In genomic region chr1:119808972-119809550, GRCh38 we compare ENCODE assay signal across 9 cellular contexts. TPM values are rescaled to one million over a fixed set of nuclear protein-coding genes. Genes with fewer than 3 reads are reported as not detected.
DNase-seq lines count a peak whose midpoint lies in the region; FAIRE-seq and TF ChIP-seq lines count a peak whose summit lies in the region.
"Had no signal": no experiment of that assay in that cellular context is flagged by ENCODE, and none has a peak within 500 bp of the region (broad histone marks: within the 10 kb centered on the region; RNA-seq: fewer than 3 reads in every experiment).

No MANE protein-coding gene starts in this region.

- H3K9me3 ChIP-seq in GM23248 (ENCODE audit: low read depth) (no peaks in the 10 kb centered on the region), thyroid gland (no peaks in the 10 kb centered on the region)

- H3K4me1 Mint-ChIP-seq in osteocyte (ENCODE audit: unreplicated experiment) = peaks cover 1% of the 10 kb centered on the region

- no peak overlapping the region for H3K9ac ChIP-seq in GM23248

- H3K4me2 ChIP-seq in GM23248 (ENCODE audit: unreplicated experiment) = no peak overlapping the region

- TF ChIP-seq CTCF in osteocyte (IDR thresholded peaks at IDR 0.05) (peak; percentile 96), thyroid gland (IDR thresholded peaks at IDR 0.05) (peak; percentile 58 to 86 (median 64))

- no peak for FAIRE-seq in frontal cortex (lab: Jason Lieb, UNC)

- H3K36me3 Mint-ChIP-seq in osteocyte (ENCODE audit: unreplicated experiment) = no peaks in the 10 kb centered on the region
- H3K36me3 Mint-ChIP-seq: activated naive CD8-positive, alpha-beta T cell had no signal

- H3K27me3 ChIP-seq in GM23248 (replicated peaks; ENCODE audit: insufficient read depth) (no peaks in the 10 kb centered on the region), thyroid gland (no peaks in the 10 kb centered on the region)

- no peaks in the 10 kb centered on the region for H3K79me2 ChIP-seq in GM23248 (ENCODE audit: insufficient read depth)

- H3K4me3 ChIP-seq in GM23248 (no peak overlapping the region), thyroid gland (replicated peaks in 1 of 3) (no peak overlapping the region)

- H3K27ac ChIP-seq in GM23248 (no peak overlapping the region), thyroid gland (no peak overlapping the region)

- H3K4me1 ChIP-seq in GM23248 (ENCODE audit: insufficient read depth) (no peaks in the 10 kb centered on the region), thyroid gland (no peaks in the 10 kb centered on the region)

- H3K4me3 Mint-ChIP-seq in osteocyte (ENCODE audit: unreplicated experiment) = no peak overlapping the region
- H3K4me3 Mint-ChIP-seq: activated naive CD8-positive, alpha-beta T cell had no signal

- H3K36me3 ChIP-seq in GM23248 (ENCODE audit: low read depth) (no peaks in the 10 kb centered on the region), thyroid gland (no peaks in the 10 kb centered on the region)

- in situ Hi-C loops in GM23248 (cut with MboI) = no loop called here

- no peaks in the 10 kb centered on the region for H4K20me1 ChIP-seq in GM23248 (ENCODE audit: insufficient read depth)

- intact Hi-C loops in thyroid gland (cut with DNase I) = loop anchor here (10.0 kb wide), 1 partner anchor 64 kb away; no protein-coding TSS in a partner anchor

- peak; percentile 64 for DNase-seq in DMS114 treated with DMSO at 0.1 percent for 48 hours (lab: John Stamatoyannopoulos, UW; ENCODE audit: unreplicated experiment)
- peak; percentile 71 for DNase-seq in GM23248
- peak; percentile 56 for DNase-seq in MV-4-11 (lab: John Stamatoyannopoulos, UW)
- peak; percentile 67 for DNase-seq in SIG-M5 treated with dmso at 0.1 percent for 504 hours (lab: John Stamatoyannopoulos, UW; ENCODE audit: unreplicated experiment)
- peak; percentile 44 for DNase-seq in activated effector memory CD4-positive, alpha-beta T cell treated with Interleukin-2 at 50 U/mL for 16 hours
- DNase-seq in frontal cortex (ENCODE audit: low spot score in 2 of 2) = peak; percentile 13 to 54
- DNase-seq in osteocyte (ENCODE audit: extremely low spot score, unreplicated experiment) = no peak
- peak; percentile 76 to 79 for DNase-seq in thyroid gland

- H3K9me3 Mint-ChIP-seq in osteocyte (ENCODE audit: unreplicated experiment) = no peaks in the 10 kb centered on the region

- 1 to 3% methylated on average over 6 of the region's 6 CpGs for WGBS in GM23248 (ENCODE audit: low coverage in 1 of 2, low lambda C conversion rate in 2 of 2, missing lambda C conversion rate in 2 of 2), 2 experiments
- WGBS in thyroid gland, 2 donors = 3% methylated on average over 6 of the region's 6 CpGs

- H3K9me2 ChIP-seq in GM23248 (ENCODE audit: insufficient read depth) = no peaks in the 10 kb centered on the region

- peaks cover 84% of the 10 kb centered on the region for H3K27me3 Mint-ChIP-seq in osteocyte (ENCODE audit: unreplicated experiment)

- H3K27ac Mint-ChIP-seq in osteocyte (ENCODE audit: unreplicated experiment) = no peak overlapping the region
- H3K27ac Mint-ChIP-seq: activated naive CD8-positive, alpha-beta T cell had no signal

- no peak for TF ChIP-seq POLR2A in thyroid gland (IDR thresholded peaks at IDR 0.05)

- 0 out of 2 replicates have a peak overlapping the region, but pooled peaks have one; percentile 17 for H2AFZ ChIP-seq in GM23248

- H3F3A ChIP-seq in GM23248 (ENCODE audit: insufficient read depth) = no peaks in the 10 kb centered on the region

RNA-seq across cellular contexts. Expression of gene REG4, which starts 2.2 kb away (rescaled TPM):
- total RNA-seq in GM23248 (2014; rRNA removed; shearing (Covaris generic)) = not detected in 2 replicates
- polyA plus RNA-seq in GM23248 (2016; fragmentation: Nextera tagmentation; extraction: Ambion mirVana) = not detected in 2 replicates
- not detected for total RNA-seq in frontal cortex
- total RNA-seq in osteocyte = not detected in 2 replicates
- not detected for total RNA-seq in thyroid gland

RNA-seq across cellular contexts. Expression of gene HMGCS2, which starts 40.4 kb away (rescaled TPM):
- not detected in 2 replicates for total RNA-seq in GM23248 (2014; rRNA removed; shearing (Covaris generic))
- not detected in 2 replicates for polyA plus RNA-seq in GM23248 (2016; fragmentation: Nextera tagmentation; extraction: Ambion mirVana)
- total RNA-seq in frontal cortex (not detected), osteocyte (not detected in 2 replicates), thyroid gland (1 to 10 TPM in 2 of 4 donors, not detected in 2; 6.4 to 8.1 TPM)
